Comparison of ENCODE assay signal across 8 cellular contexts in genomic region chr5:169808880-169809279, GRCh38.
DNase-seq lines count a peak whose midpoint lies in the region; ATAC-seq and TF ChIP-seq lines count a peak whose summit lies in the region.
"Not testable (repeated sequence)": the region's sequence is repeated elsewhere in the genome, so short reads cannot be mapped to it uniquely, and the experiment has no call there.

No MANE protein-coding gene starts in this region.

- H2AFZ ChIP-seq in H9 (ENCODE audit: low read length); neural progenitor cell (replicated peaks): not testable (repeated sequence)

- H3K4me3 ChIP-seq in HUES64 (ENCODE audit: low read length) (peak overlapping the region; percentile 6; the same call in 1 of the 2 replicates), iPS-18a (ENCODE audit: low read length) (peak overlapping the region; percentile 45)
- not testable (repeated sequence) for H3K4me3 ChIP-seq in neural progenitor cell

- not testable (repeated sequence) for H2BK20ac ChIP-seq in H9 (ENCODE audit: low read depth, low read length, poor library complexity, severe bottlenecking)

- not testable (repeated sequence) for H3K56ac ChIP-seq in H9 (ENCODE audit: insufficient read length, low read depth, low read length)

- H3K79me2 ChIP-seq in H9 (ENCODE audit: insufficient read depth, low read length); neural progenitor cell (ENCODE audit: low read depth): not testable (repeated sequence)

- not testable (repeated sequence) for H2BK12ac ChIP-seq in H9 (ENCODE audit: insufficient read length, low read depth, low read length)

- not testable (repeated sequence) for H3K9me3 Mint-ChIP-seq in CD14-positive monocyte; H9; activated T-helper 17 cell treated with anti-CD3 and anti-CD28 coated beads, Interleukin-2, amount 50 U/mL, for 72 hours; central memory CD8-positive, alpha-beta T cell; neural progenitor cell; stimulated activated memory B cell treated with anti-CD40 and anti-IgM and Interleukin-4, amounts not matched to agents 10 μg/mL and 1 μg/mL and 100 μg/mL, for 72 hours

- H3K4me2 ChIP-seq in H9 (ENCODE audit: insufficient read depth, insufficient read length, low read length) (peak overlapping the region; percentile 15), neural progenitor cell (peak overlapping the region; percentile 71)

- not testable (repeated sequence) for H3T11ph ChIP-seq in H9 (ENCODE audit: low read length)

- not testable (repeated sequence) for H3K9me3 ChIP-seq in H9 (ENCODE audit: control insufficient read depth, low read depth, low read length); HUES64 (ENCODE audit: insufficient read depth, low read depth, low read length); iPS-18a (ENCODE audit: control insufficient read depth, low read depth, low read length); neural progenitor cell (ENCODE audit: low read depth)

- not testable (repeated sequence) for H3K4me3 Mint-ChIP-seq in CD14-positive monocyte; activated T-helper 17 cell treated with anti-CD3 and anti-CD28 coated beads, Interleukin-2, amount 50 U/mL, for 72 hours; central memory CD8-positive, alpha-beta T cell; neural progenitor cell; stimulated activated memory B cell treated with anti-CD40 and anti-IgM and Interleukin-4, amounts not matched to agents 10 μg/mL and 1 μg/mL and 100 μg/mL, for 72 hours
- H3K4me3 Mint-ChIP-seq in H9: peak overlapping the region in 1 of 2 experiments; percentile 38; a peak in 1 of 5 replicates

- DNase-seq in CD14-positive monocyte (ENCODE audit: low spot score); H9; central memory CD8-positive, alpha-beta T cell (ENCODE audit: low spot score in 2 of 2); neural progenitor cell (ENCODE audit: low spot score): not testable (repeated sequence)

- not testable (repeated sequence) for H4K91ac ChIP-seq in H9 (ENCODE audit: insufficient read length, low read depth, low read length)

- H3K4me1 Mint-ChIP-seq in CD14-positive monocyte (peaks cover 22% of the 10 kb centered on the region), H9 (peaks cover 51 to 63% of the 10 kb centered on the region in 2 experiments), neural progenitor cell (peaks cover 48% of the 10 kb centered on the region)
- H3K4me1 Mint-ChIP-seq in activated T-helper 17 cell treated with anti-CD3 and anti-CD28 coated beads, Interleukin-2, amount 50 U/mL, for 72 hours: peaks cover 26% of the 10 kb centered on the region
- peaks cover 50% of the 10 kb centered on the region for H3K4me1 Mint-ChIP-seq in central memory CD8-positive, alpha-beta T cell
- H3K4me1 Mint-ChIP-seq in stimulated activated memory B cell treated with anti-CD40 and anti-IgM and Interleukin-4, amounts not matched to agents 10 μg/mL and 1 μg/mL and 100 μg/mL, for 72 hours: peaks cover 47% of the 10 kb centered on the region

- no CpG with 5 or more reads among the region's 3 CpGs for WGBS in H9 (ENCODE audit: extremely low coverage, insufficient read length, low lambda C conversion rate)
- WGBS in HUES64: 74% methylated on average over 3 of the region's 3 CpGs

- peak overlapping the region in 4 of 7 donors; percentile 26 to 78 (median 51) for H3K27ac Mint-ChIP-seq in CD14-positive monocyte
- H3K27ac Mint-ChIP-seq in H9, neural progenitor cell: not testable (repeated sequence)
- H3K27ac Mint-ChIP-seq in activated T-helper 17 cell treated with anti-CD3 and anti-CD28 coated beads, Interleukin-2, amount 50 U/mL, for 72 hours: peak overlapping the region; percentile 80
- peak overlapping the region; percentile 12 for H3K27ac Mint-ChIP-seq in central memory CD8-positive, alpha-beta T cell (ENCODE audit: low read depth)
- peak overlapping the region; percentile 50 for H3K27ac Mint-ChIP-seq in stimulated activated memory B cell treated with anti-CD40 and anti-IgM and Interleukin-4, amounts not matched to agents 10 μg/mL and 1 μg/mL and 100 μg/mL, for 72 hours

- peaks cover 13% of the 10 kb centered on the region for H3K4me1 ChIP-seq in H9 (ENCODE audit: insufficient read depth, low read length)
- peaks cover 42% of the 10 kb centered on the region for H3K4me1 ChIP-seq in HUES64 (ENCODE audit: insufficient read depth, low read length)
- peaks cover 40% of the 10 kb centered on the region for H3K4me1 ChIP-seq in iPS-18a (ENCODE audit: control insufficient read depth, low read depth, low read length)
- H3K4me1 ChIP-seq in neural progenitor cell: peaks cover 29% of the 10 kb centered on the region

- H3K36me3 ChIP-seq in HUES64 (ENCODE audit: insufficient read depth, low read length); iPS-18a (ENCODE audit: control insufficient read depth, low read depth, low read length); neural progenitor cell: not testable (repeated sequence)

- H4K5ac ChIP-seq in H9 (ENCODE audit: insufficient read length, low read depth, low read length): not testable (repeated sequence)

- not testable (repeated sequence) for TF ChIP-seq CTCF in CD14-positive monocyte (IDR thresholded peaks at IDR 0.05); H9 (conservative IDR thresholded peaks at IDR 0.05); neural progenitor cell (IDR thresholded peaks at IDR 0.05)

- not testable (repeated sequence) for H3K4ac ChIP-seq in H9 (ENCODE audit: low read depth, low read length)

- H2BK5ac ChIP-seq in H9 (ENCODE audit: insufficient read length, low read length): not testable (repeated sequence)

- H2BK15ac ChIP-seq in H9 (ENCODE audit: low read depth, low read length): not testable (repeated sequence)

- not testable (repeated sequence) for H3K27ac ChIP-seq in H9 (ENCODE audit: insufficient read length, low read depth, low read length); iPS-18a (ENCODE audit: low read length); neural progenitor cell
- H3K27ac ChIP-seq in HUES64 (ENCODE audit: low read depth, low read length): peak overlapping the region; percentile 17; the same call in 1 of the 2 replicates

- H3K14ac ChIP-seq in H9 (ENCODE audit: insufficient read depth, low read length): not testable (repeated sequence)

- H2BK120ac ChIP-seq in H9 (ENCODE audit: low read depth, low read length, poor library complexity, severe bottlenecking): not testable (repeated sequence)

- not testable (repeated sequence) for H3K27me3 Mint-ChIP-seq in CD14-positive monocyte (ENCODE audit: low read depth in 3 of 3); activated T-helper 17 cell treated with anti-CD3 and anti-CD28 coated beads, Interleukin-2, amount 50 U/mL, for 72 hours; central memory CD8-positive, alpha-beta T cell; neural progenitor cell (ENCODE audit: insufficient read depth, low read depth); stimulated activated memory B cell treated with anti-CD40 and anti-IgM and Interleukin-4, amounts not matched to agents 10 μg/mL and 1 μg/mL and 100 μg/mL, for 72 hours
- peaks cover 22% of the 10 kb centered on the region for H3K27me3 Mint-ChIP-seq in H9 (ENCODE audit: low read depth)

- H4K20me1 ChIP-seq in H9 (ENCODE audit: control insufficient read depth, insufficient read depth, insufficient read length); neural progenitor cell (ENCODE audit: low read depth): not testable (repeated sequence)

- not testable (repeated sequence) for H3K23ac ChIP-seq in H9 (ENCODE audit: insufficient read length, low read depth, low read length)

- H3K9ac ChIP-seq in H9 (ENCODE audit: extremely low read depth, insufficient read length, low read length); HUES64 (ENCODE audit: low read depth, low read length); iPS-18a (ENCODE audit: low read length); neural progenitor cell: not testable (repeated sequence)

- H4K8ac ChIP-seq in H9 (replicated peaks; ENCODE audit: insufficient read length, low read depth, low read length): not testable (repeated sequence)

- not testable (repeated sequence) for H3K18ac ChIP-seq in H9 (ENCODE audit: insufficient read length, low read depth, low read length)

- not testable (repeated sequence) for H2AK5ac ChIP-seq in H9 (ENCODE audit: insufficient read length, low read length)

- not testable (repeated sequence) for H3K23me2 ChIP-seq in H9 (ENCODE audit: insufficient read length, low read depth, low read length, poor library complexity, severe bottlenecking)

- not testable (repeated sequence) for H3K27me3 ChIP-seq in H9 (ENCODE audit: insufficient read depth, low read length); HUES64 (ENCODE audit: insufficient read depth, low read length); iPS-18a (ENCODE audit: control insufficient read depth, insufficient read depth, low read length); neural progenitor cell

- ATAC-seq in activated T-helper 17 cell treated with anti-CD3 and anti-CD28 coated beads, Interleukin-2, amount 50 U/mL, for 72 hours (replicated peaks); central memory CD8-positive, alpha-beta T cell (replicated peaks; ENCODE audit: extremely low read depth, poor library complexity, severe bottlenecking); stimulated activated memory B cell treated with anti-CD40 and anti-IgM and Interleukin-4, amounts not matched to agents 10 μg/mL and 1 μg/mL and 100 μg/mL, for 72 hours: not testable (repeated sequence)

- peaks cover 73 to 96% of the 10 kb centered on the region in 2 donors for H3K36me3 Mint-ChIP-seq in CD14-positive monocyte
- H3K36me3 Mint-ChIP-seq in H9 (ENCODE audit: insufficient read depth in 1 of 3, low read depth in 3 of 3); neural progenitor cell: not testable (repeated sequence)
- H3K36me3 Mint-ChIP-seq in activated T-helper 17 cell treated with anti-CD3 and anti-CD28 coated beads, Interleukin-2, amount 50 U/mL, for 72 hours (ENCODE audit: low read depth): peaks cover 98% of the 10 kb centered on the region
- H3K36me3 Mint-ChIP-seq in central memory CD8-positive, alpha-beta T cell (ENCODE audit: insufficient read depth): peaks cover 32% of the 10 kb centered on the region
- peaks cover 61% of the 10 kb centered on the region for H3K36me3 Mint-ChIP-seq in stimulated activated memory B cell treated with anti-CD40 and anti-IgM and Interleukin-4, amounts not matched to agents 10 μg/mL and 1 μg/mL and 100 μg/mL, for 72 hours

- intact Hi-C loops in CD14-positive monocyte (cut with micrococcal nuclease): not testable (repeated sequence)

- H3K79me1 ChIP-seq in H9 (ENCODE audit: insufficient read depth, low read depth, low read length, poor library complexity, severe bottlenecking): not testable (repeated sequence)

- peaks cover 18% of the 10 kb centered on the region for H3F3A ChIP-seq in neural progenitor cell (ENCODE audit: low read depth)
